1 cellular context compared by ENCODE assay signal in genomic region chr15:64574220-64574994, GRCh38.
TF ChIP-seq lines count a peak whose summit lies in the region.

No MANE protein-coding gene starts in this region.

TF ChIP-seq in SK-N-SH treated with all-trans-retinoic acid at 6 μM for 48 hours, 23 proteins besides CTCF, POLR2A, EP300 and RAD21 (continued from another document):
- TF ChIP-seq TSHZ2 (CRISPR knock-in tag; IDR thresholded peaks at IDR 0.05) = no peak
- TF ChIP-seq ZNF70 (CRISPR knock-in tag; IDR thresholded peaks at IDR 0.05) = no peak
